8 cellular contexts compared by ENCODE assay signal in genomic region chr15:84588053-84588874, GRCh38. TPM values are rescaled to one million over a fixed set of nuclear protein-coding genes. Genes with fewer than 3 reads are reported as not detected.
DNase-seq lines count a peak whose midpoint lies in the region; ATAC-seq and TF ChIP-seq lines count a peak whose summit lies in the region.

No MANE protein-coding gene starts in this region.

- peak; percentile 94 for TF ChIP-seq CTCF in C4-2B (conservative IDR thresholded peaks at IDR 0.05)

- H3K27ac ChIP-seq in C4-2B, result no peak overlapping the region

- DNase-seq in NCI-H69 (lab: John Stamatoyannopoulos, UW) (peak; percentile 86), dermis blood vessel endothelial cell (peak; percentile 88), lung microvascular endothelial cell (ENCODE audit: low read depth in 2 of 2) (peak; percentile 77 to 82)
- peak; percentile 82 for DNase-seq in activated CD4-positive, alpha-beta T cell treated with anti-CD3 and anti-CD28 coated beads, Interleukin-2, amount 50 U/mL, for 1 hour
- peak; percentile 75 to 81 (median 80) for DNase-seq in stimulated activated CD4-positive, alpha-beta T cell treated with anti-CD3 and anti-CD28 coated beads, TNF-alpha, amount 100 ng/mL, for 48 hours (ENCODE audit: low read depth in 3 of 3)

- ATAC-seq in GM19452 (IDR thresholded peaks at IDR 0.05; ENCODE audit: unreplicated experiment) (peak; percentile 95), HG03521 (IDR thresholded peaks at IDR 0.05; ENCODE audit: unreplicated experiment) (peak; percentile 97)

RNA-seq across cellular contexts. Expression of gene ZSCAN2, which starts 12.5 kb away (rescaled TPM):
- 14.5 and 18.5 TPM in 2 replicates for total RNA-seq in dermis blood vessel endothelial cell
- 12.0 and 14.9 TPM in 2 replicates for total RNA-seq in lung microvascular endothelial cell
